ENCODE assay signal across 21 cellular contexts in the genomic region with DNA sequence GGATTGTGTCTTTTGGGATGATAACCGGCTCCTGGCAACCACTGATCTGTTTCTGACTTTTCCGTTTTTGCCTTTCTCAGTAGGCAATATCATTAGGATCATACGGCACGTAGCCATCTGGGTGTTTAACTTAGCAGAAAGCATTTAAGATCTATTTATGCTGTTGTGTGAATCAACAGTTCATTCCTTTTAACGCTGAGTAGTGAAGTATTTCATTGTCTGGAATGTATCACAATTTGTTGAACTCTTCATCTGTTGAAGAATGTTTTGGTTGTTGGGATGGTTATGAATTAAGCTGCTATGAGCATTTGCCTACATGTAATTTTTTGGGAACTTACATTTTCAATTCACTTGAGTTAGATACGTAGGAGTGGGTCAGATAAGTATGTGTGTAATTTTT.
DNase-seq lines count a peak whose midpoint lies in the region; ATAC-seq, FAIRE-seq and TF ChIP-seq lines count a peak whose summit lies in the region.
"Had no signal": no experiment of that assay in that cellular context is flagged by ENCODE, and none has a peak within 500 bp of the region (broad histone marks: within the 10 kb centered on the region; RNA-seq: fewer than 3 reads in every experiment).

No MANE protein-coding gene starts in this region.

- TF ChIP-seq POLR2A in A549 (IDR thresholded peaks at IDR 0.05; ENCODE audit: low read length) = no peak

- peak overlapping the region in 1 of 2 experiments; percentile 10 for H3K18ac ChIP-seq in mesenchymal stem cell (ENCODE audit: low read depth in 1 of 2, low read length in 2 of 2)

- intact Hi-C loops in OCI-LY7 (cut with micrococcal nuclease; ENCODE audit: unreplicated experiment) = no loop called here
- intact Hi-C loops in sciatic nerve (cut with DNase I) = no loop called here

- CTCF ChIA-PET in A549 (lab: Yijun Ruan, JAX) (interaction anchor here (0.6 kb wide), 2 partner anchors 18 to 44 kb away, joined by 3 read pairs; no protein-coding TSS in a partner anchor), OCI-LY7 (lab: Charles Lee; ENCODE audit: unreplicated experiment) (no interaction called here)

- H3K79me2 ChIP-seq in OCI-LY7 (ENCODE audit: insufficient read depth, low read depth, low read length) = no peaks in the 10 kb centered on the region

- H2BK12ac ChIP-seq in mesenchymal stem cell (ENCODE audit: low read length in 2 of 2) = no peak overlapping the region

- no peaks in the 10 kb centered on the region for H3K9me2 ChIP-seq in OCI-LY7 (ENCODE audit: insufficient read depth, low read length)

- POLR2A ChIA-PET in A549 (lab: Yijun Ruan, JAX) = no interaction called here
- POLR2A ChIA-PET in OCI-LY7 (lab: Charles Lee) = interaction anchor here (0.6 to 1.5 kb wide), 6 partner anchors 11 to 130 kb away, joined by 3 to 6 read pairs (median 4); no protein-coding TSS in a partner anchor

- no peak overlapping the region for H3K14ac ChIP-seq in mesenchymal stem cell (ENCODE audit: low read length in 2 of 2)

- H3K4ac ChIP-seq in mesenchymal stem cell (ENCODE audit: low read depth in 1 of 2, low read length in 2 of 2) = no peak overlapping the region

- H2BK5ac ChIP-seq in mesenchymal stem cell (ENCODE audit: low read depth, low read length, poor library complexity, severe bottlenecking) = no peak overlapping the region

- 73% methylated on average over 6 of the region's 6 CpGs for WGBS in A549 (ENCODE audit: missing lambda C conversion rate)
- 90% methylated on average over 6 of the region's 6 CpGs for WGBS in mesenchymal stem cell

- DNase-seq in A549 (ENCODE audit: low read depth in 1 of 2, low spot score in 1 of 2) = no peak
- DNase-seq in LHCN-M2 (ENCODE audit: low read depth) = peak; percentile 18
- peak; percentile 60 for DNase-seq in amniotic epithelial cell (ENCODE audit: low read depth)
- DNase-seq in iris pigment epithelial cell (ENCODE audit: low read depth) = peak; percentile 47
- no peak for DNase-seq in OCI-LY7 (ENCODE audit: low spot score)
- no peak for DNase-seq in sciatic nerve (ENCODE audit: low spot score)
- no peak for DNase-seq in DMS153 treated with DMSO at 0.1 percent for 48 hours (lab: John Stamatoyannopoulos, UW; ENCODE audit: unreplicated experiment)
- DNase-seq in mesenchymal stem cell = no peak
- DNase-seq: 8988T; CD4-positive, CD25-positive, alpha-beta regulatory T cell; DND-41; GF-D8; GOT3; KG1; MG63; NCI-H1105; NCI-H1694 treated with DMSO at 0.1 percent for 48 hours; NCI-H510A; OCI-M1 had no signal

- no peak for TF ChIP-seq EP300 in A549 (IDR thresholded peaks at IDR 0.05)

- H3K9me3 ChIP-seq in A549 (0 out of 3 replicates have a peak, but pooled peaks cover 4% of the 10 kb centered on the region), OCI-LY7 (ENCODE audit: low read length) (no peaks in the 10 kb centered on the region), mesenchymal stem cell (ENCODE audit: control insufficient read depth, low read length) (no peaks in the 10 kb centered on the region)
- H3K9me3 ChIP-seq: MG63 had no signal

- no peak for TF ChIP-seq RAD21 in A549 (conservative IDR thresholded peaks at IDR 0.05 in 1 of 2, IDR thresholded peaks at IDR 0.05 in 1 of 2)

- H3K4me3 ChIP-seq in A549 (no peak overlapping the region), OCI-LY7 (ENCODE audit: low read depth, low read length, poor library complexity, severe bottlenecking) (no peak overlapping the region), mesenchymal stem cell (ENCODE audit: insufficient read depth in 1 of 2, low read depth in 1 of 2, low read length in 2 of 2) (no peak overlapping the region)
- H3K4me3 ChIP-seq: MG63 had no signal

- ATAC-seq in A549 (no peak), sciatic nerve (no peak)

- H4K91ac ChIP-seq in mesenchymal stem cell (ENCODE audit: low read length) = no peak overlapping the region

- no peak overlapping the region for H4K8ac ChIP-seq in mesenchymal stem cell (ENCODE audit: low read length)

- H3K9ac ChIP-seq in mesenchymal stem cell (ENCODE audit: low read length) = no peak overlapping the region

- peaks cover 1% of the 10 kb centered on the region for H3K79me1 ChIP-seq in mesenchymal stem cell (replicated peaks; ENCODE audit: low read length, poor library complexity, severe bottlenecking)

- H3K36me3 ChIP-seq in OCI-LY7 (ENCODE audit: insufficient read depth, low read length) = no peaks in the 10 kb centered on the region
- no peaks in the 10 kb centered on the region for H3K36me3 ChIP-seq in mesenchymal stem cell (ENCODE audit: control insufficient read depth in 1 of 2, insufficient read depth in 2 of 2, low read depth in 1 of 2, low read length in 2 of 2)
- H3K36me3 ChIP-seq: MG63 had no signal

- H2BK120ac ChIP-seq in mesenchymal stem cell (ENCODE audit: low read depth, low read length) = no peak overlapping the region

- peak overlapping the region; percentile 80 for H3K4me2 ChIP-seq in A549
- no peak overlapping the region for H3K4me2 ChIP-seq in OCI-LY7 (ENCODE audit: low read length)
- no peak overlapping the region for H3K4me2 ChIP-seq in mesenchymal stem cell (ENCODE audit: low read length, poor library complexity, severe bottlenecking)

- no peaks in the 10 kb centered on the region for H4K20me1 ChIP-seq in OCI-LY7 (ENCODE audit: insufficient read depth, low read length)

- no TSS peak for BruUV-seq in OCI-LY7 (replicated peaks; lab: Mats Ljungman, UMichigan)

- no peak overlapping the region for H2BK15ac ChIP-seq in mesenchymal stem cell (ENCODE audit: low read depth, poor library complexity, severe bottlenecking)

- no peak overlapping the region for H2AK5ac ChIP-seq in mesenchymal stem cell (ENCODE audit: low read length, severe bottlenecking)

- H2AFZ ChIP-seq in OCI-LY7 (ENCODE audit: low read length) = no peak overlapping the region
- no peak overlapping the region for H2AFZ ChIP-seq in mesenchymal stem cell (ENCODE audit: low read depth, low read length)

- H3K27ac ChIP-seq in A549 (peak overlapping the region; percentile 62 to 71; a peak in 4 of 6 replicates), OCI-LY7 (ENCODE audit: low read depth, low read length, poor library complexity, severe bottlenecking) (no peak overlapping the region), mesenchymal stem cell (ENCODE audit: low read length, poor library complexity, severe bottlenecking) (no peak overlapping the region)
- H3K27ac ChIP-seq: HL-60 had no signal

- TF ChIP-seq CTCF in A549 (IDR thresholded peaks at IDR 0.05) (no peak), OCI-LY7 (conservative IDR thresholded peaks at IDR 0.05; ENCODE audit: low read length) (no peak)

- H3K27me3 ChIP-seq in mesenchymal stem cell (ENCODE audit: control insufficient read depth in 1 of 2, insufficient read depth in 1 of 2, low read length in 2 of 2) = no peaks in the 10 kb centered on the region
- H3K27me3 ChIP-seq: MG63 had no signal

- FAIRE-seq in A549 (lab: Jason Lieb, UNC) = no peak
- FAIRE-seq: D721Med had no signal

- H3K4me1 ChIP-seq in A549 (peaks cover 23% of the 10 kb centered on the region; the same call in 2 of the 3 replicates), OCI-LY7 (ENCODE audit: insufficient read depth, low read length, poor library complexity, severe bottlenecking) (no peaks in the 10 kb centered on the region), mesenchymal stem cell (ENCODE audit: control insufficient read depth, insufficient read depth, low read depth, low read length) (peaks cover 2% of the 10 kb centered on the region)

- H3K23ac ChIP-seq in mesenchymal stem cell (ENCODE audit: low read length in 2 of 2) = no peak overlapping the region

TF ChIP-seq in A549, 52 proteins besides CTCF, POLR2A, EP300 and RAD21:
- TF ChIP-seq HOXB5 (CRISPR knock-in tag; IDR thresholded peaks at IDR 0.05) = no peak

Comparison
In these comparisons a context has a peak if more than half of its experiments do, and no peak if none do; other contexts are left out.
1. DNase-seq: peak in LHCN-M2 (single experiment), amniotic epithelial cell (single experiment) and iris pigment epithelial cell (single experiment); none in A549 (0 of 2), OCI-LY7 (single experiment), sciatic nerve (single experiment), DMS153 treated with DMSO at 0.1 percent for 48 hours (single experiment) and mesenchymal stem cell (single experiment).
2. H3K27ac ChIP-seq: peak in A549 (2 of 2); none in OCI-LY7 (single experiment) and mesenchymal stem cell (single experiment).